In genomic region chr4:73922766-73923630, GRCh38 we compare ENCODE assay signal across 1 cellular context.
TF ChIP-seq lines count a peak whose summit lies in the region.

No MANE protein-coding gene starts in this region.

TF ChIP-seq in liver, 16 proteins besides CTCF, POLR2A, EP300 and RAD21:
- TF ChIP-seq, protein P1, sequence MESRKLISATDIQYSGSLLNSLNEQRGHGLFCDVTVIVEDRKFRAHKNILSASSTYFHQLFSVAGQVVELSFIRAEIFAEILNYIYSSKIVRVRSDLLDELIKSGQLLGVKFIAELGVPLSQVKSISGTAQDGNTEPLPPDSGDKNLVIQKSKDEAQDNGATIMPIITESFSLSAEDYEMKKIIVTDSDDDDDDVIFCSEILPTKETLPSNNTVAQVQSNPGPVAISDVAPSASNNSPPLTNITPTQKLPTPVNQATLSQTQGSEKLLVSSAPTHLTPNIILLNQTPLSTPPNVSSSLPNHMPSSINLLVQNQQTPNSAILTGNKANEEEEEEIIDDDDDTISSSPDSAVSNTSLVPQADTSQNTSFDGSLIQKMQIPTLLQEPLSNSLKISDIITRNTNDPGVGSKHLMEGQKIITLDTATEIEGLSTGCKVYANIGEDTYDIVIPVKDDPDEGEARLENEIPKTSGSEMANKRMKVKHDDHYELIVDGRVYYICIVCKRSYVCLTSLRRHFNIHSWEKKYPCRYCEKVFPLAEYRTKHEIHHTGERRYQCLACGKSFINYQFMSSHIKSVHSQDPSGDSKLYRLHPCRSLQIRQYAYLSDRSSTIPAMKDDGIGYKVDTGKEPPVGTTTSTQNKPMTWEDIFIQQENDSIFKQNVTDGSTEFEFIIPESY (IDR thresholded peaks at IDR 0.05): no peak
- TF ChIP-seq, protein P2, sequence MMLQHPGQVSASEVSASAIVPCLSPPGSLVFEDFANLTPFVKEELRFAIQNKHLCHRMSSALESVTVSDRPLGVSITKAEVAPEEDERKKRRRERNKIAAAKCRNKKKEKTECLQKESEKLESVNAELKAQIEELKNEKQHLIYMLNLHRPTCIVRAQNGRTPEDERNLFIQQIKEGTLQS (IDR thresholded peaks at IDR 0.05): no peak
- TF ChIP-seq FOXA1 (IDR thresholded peaks at IDR 0.05): no peak
- no peak for TF ChIP-seq HNF4G (IDR thresholded peaks at IDR 0.05)
- TF ChIP-seq YY1 (IDR thresholded peaks at IDR 0.05): no peak
